ENCODE assay signal across 8 cellular contexts in genomic region chr5:134053840-134054338, GRCh38. TPM values are rescaled to one million over a fixed set of nuclear protein-coding genes. Genes with fewer than 3 reads are reported as not detected.
A peak's percentile ranks its signal among the peaks of the same experiment; 100 is the strongest.
DNase-seq lines count a peak whose midpoint lies in the region; ATAC-seq, FAIRE-seq and TF ChIP-seq lines count a peak whose summit lies in the region.

No MANE protein-coding gene starts in this region.

- H3K36me3 ChIP-seq in breast epithelium (no peaks in the 10 kb centered on the region), pancreas (no peaks in the 10 kb centered on the region)

- intact Hi-C loops in breast epithelium (cut with DNase I; ENCODE audit: low total_unique reads): no loop called here
- intact Hi-C loops in pancreas (cut with DNase I): no loop called here

- peak; percentile 9 for DNase-seq in GF-D8 (lab: John Stamatoyannopoulos, UW)
- peak; percentile 59 for DNase-seq in NB4 (ENCODE audit: low read depth)
- peak in 1 of 2 donors; percentile 85 for DNase-seq in breast epithelium (ENCODE audit: low spot score in 2 of 2)
- DNase-seq in pancreas: no peak
- no peak for DNase-seq in hippocampal formation (lab: John Stamatoyannopoulos, UW)
- DNase-seq in T-helper 2 cell: no peak
- no peak for DNase-seq in GM10248 (ENCODE audit: extremely low spot score)
- no peak for DNase-seq in G401 (ENCODE audit: low spot score)

- in situ Hi-C loops in G401 (cut with HindIII; ENCODE audit: low sequenced_read_pairs): loop anchor here (5.0 kb wide), 1 partner anchor 73 kb away; no protein-coding TSS in a partner anchor

- POLR2A ChIA-PET in GM10248 (lab: Yijun Ruan, JAX): interaction anchor here (0.7 kb wide), 1 partner anchor 12 kb away, joined by 5 read pairs; no protein-coding TSS in a partner anchor

- no peaks in the 10 kb centered on the region for H3K4me1 ChIP-seq in breast epithelium
- no peaks in the 10 kb centered on the region for H3K4me1 ChIP-seq in pancreas

- peak in 3 of 4 donors; percentile 45 to 58 (median 47) for ATAC-seq in pancreas

- H3K9me3 ChIP-seq in breast epithelium (no peaks in the 10 kb centered on the region), pancreas (no peaks in the 10 kb centered on the region)

- no peaks in the 10 kb centered on the region for H3K27me3 ChIP-seq in breast epithelium
- no peaks in the 10 kb centered on the region for H3K27me3 ChIP-seq in pancreas

- no peak for FAIRE-seq in pancreas (lab: Jason Lieb, UNC)

- TF ChIP-seq POLR2A in NB4 (IDR thresholded peaks at IDR 0.05; ENCODE audit: extremely low read depth, insufficient read length): no peak
- TF ChIP-seq POLR2A in breast epithelium (IDR thresholded peaks at IDR 0.05): no peak

- H3K4me3 ChIP-seq in NB4 (ENCODE audit: low read depth, low read length) (no peak overlapping the region), breast epithelium (peak overlapping the region in 1 of 3 donors; percentile 38), pancreas (no peak overlapping the region)

- CTCF ChIA-PET in GM10248 (lab: Yijun Ruan, JAX): interaction anchor here (1.3 to 7.3 kb wide), 2 partner anchors 13 to 16 kb away, joined by 3 to 77 read pairs; no protein-coding TSS in a partner anchor

- H3K27ac ChIP-seq in breast epithelium (peak overlapping the region; percentile 86 to 92), pancreas (peak overlapping the region in 2 of 4 donors; percentile 33)

- 39 to 41% methylated on average over 5 of the region's 5 CpGs for WGBS in pancreas, 2 donors

- TF ChIP-seq CTCF in NB4 (IDR thresholded peaks at IDR 0.05; ENCODE audit: low read depth, low read length) (no peak), breast epithelium (IDR thresholded peaks at IDR 0.05) (no peak), pancreas (IDR thresholded peaks at IDR 0.05) (no peak), GM10248 (IDR thresholded peaks at IDR 0.05; ENCODE audit: control extremely low read depth, extremely low read depth, low read depth, missing control alignments) (no peak)

RNA-seq across cellular contexts. Expression of gene VDAC1, which starts 49.1 kb away (rescaled TPM):
- 100 to 1,000 TPM; 113 to 141 (median 118) TPM for total RNA-seq in breast epithelium
- 10 to 100 TPM; 41.8 to 87.8 (median 63.9) TPM for total RNA-seq in pancreas
- 10 to 100 TPM; 49.5 to 67.1 TPM for polyA plus RNA-seq in pancreas
- 410 and 470 TPM in 2 replicates for total RNA-seq in G401 (2014; rRNA removed; shearing (Covaris generic))

Comparison
In these comparisons a context has a peak if more than half of its experiments do, and no peak if none do; other contexts are left out.
1. DNase-seq: peak in GF-D8 (single experiment) and NB4 (single experiment); none in pancreas (0 of 6), hippocampal formation (0 of 2), T-helper 2 cell (0 of 5), GM10248 (single experiment) and G401 (single experiment).